14 cellular contexts compared by ENCODE assay signal in the genomic region with DNA sequence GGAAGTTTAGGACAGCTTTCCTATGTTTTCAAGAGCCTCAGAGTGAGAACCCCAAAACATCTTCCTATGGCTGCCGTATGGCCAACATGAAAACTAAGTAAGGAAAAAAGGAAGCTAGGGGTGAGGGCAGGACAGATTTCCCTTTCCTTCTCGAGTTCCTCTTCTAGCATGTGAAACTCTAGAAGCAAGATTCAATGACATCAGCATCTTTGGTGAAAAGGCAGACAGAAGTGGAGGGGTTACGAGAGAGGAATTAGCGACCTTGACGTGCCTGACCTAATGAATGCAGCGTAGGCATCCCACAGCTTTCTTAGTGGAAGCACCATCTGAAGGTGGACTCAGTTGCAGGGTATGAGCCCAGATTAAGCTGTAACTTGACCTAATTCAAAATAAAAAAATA. TPM values are rescaled to one million over a fixed set of nuclear protein-coding genes. Genes with fewer than 3 reads are reported as not detected.
A peak's percentile ranks its signal among the peaks of the same experiment; 100 is the strongest.
DNase-seq lines count a peak whose midpoint lies in the region; ATAC-seq, FAIRE-seq and TF ChIP-seq lines count a peak whose summit lies in the region.
"Had no signal": no experiment of that assay in that cellular context is flagged by ENCODE, and none has a peak within 500 bp of the region (broad histone marks: within the 10 kb centered on the region; RNA-seq: fewer than 3 reads in every experiment).

No MANE protein-coding gene starts in this region.

- H3K4me3 Mint-ChIP-seq in activated CD4-positive, alpha-beta memory T cell treated with anti-CD3 and anti-CD28 coated beads for 36 hours, result no peak overlapping the region
- H3K4me3 Mint-ChIP-seq: CD4-positive, CD25-positive, alpha-beta regulatory T cell; neural progenitor cell had no signal

- H3K27ac ChIP-seq in K562 (ENCODE audit: extremely low read depth, low read depth, low read length), result no peak overlapping the region
- H3K27ac ChIP-seq: neural progenitor cell had no signal

- TF ChIP-seq POLR2A in K562 (conservative IDR thresholded peaks at IDR 0.05), result no peak

- peaks cover 0 to 12% of the 10 kb centered on the region in 2 experiments; a peak in 2 of 5 replicates for H3K4me1 ChIP-seq in K562 (replicated peaks in 1 of 2; ENCODE audit: control insufficient read depth in 2 of 2, insufficient read depth in 2 of 2, low read length in 2 of 2)
- H3K4me1 ChIP-seq: body of pancreas had no signal

- H3K4me3 ChIP-seq in K562, result no peak overlapping the region
- H3K4me3 ChIP-seq: body of pancreas, neural progenitor cell had no signal

- no peak for FAIRE-seq in K562 (lab: Jason Lieb, UNC)

- WGBS in K562 (ENCODE audit: insufficient coverage, low coverage, missing lambda C conversion rate), result 16% methylated on average over 6 of the region's 6 CpGs

- in situ Hi-C loops in KBM-7 (cut with MboI; ENCODE audit: low pct_unique_long_range_greater_than_20kb, low sequenced_read_pairs), result no loop called here
- in situ Hi-C loops in K562 (cut with MboI), result no loop called here

- H3K9me1 ChIP-seq in K562 (ENCODE audit: control insufficient read depth, insufficient read depth, low read length), result no peaks in the 10 kb centered on the region

- H3K9me3 Mint-ChIP-seq in activated CD4-positive, alpha-beta memory T cell treated with anti-CD3 and anti-CD28 coated beads for 36 hours, result no peaks in the 10 kb centered on the region

- H3K4me1 Mint-ChIP-seq in activated CD4-positive, alpha-beta memory T cell treated with anti-CD3 and anti-CD28 coated beads for 36 hours (ENCODE audit: low read depth), result peaks cover 35% of the 10 kb centered on the region

- H3K27ac Mint-ChIP-seq in activated CD4-positive, alpha-beta memory T cell treated with anti-CD3 and anti-CD28 coated beads for 36 hours, result no peak overlapping the region
- H3K27ac Mint-ChIP-seq: neural progenitor cell had no signal

- no peaks in the 10 kb centered on the region for H3K79me2 ChIP-seq in K562 (ENCODE audit: control insufficient read depth, insufficient read depth, low read length)

- no TSS peak for BruUV-seq in K562 (replicated peaks; lab: Mats Ljungman, UMichigan)

- H3K9me3 ChIP-seq in K562 (replicated peaks; ENCODE audit: control insufficient read depth, insufficient read depth, low read depth, low read length), result no peaks in the 10 kb centered on the region
- H3K9me3 ChIP-seq: body of pancreas had no signal

- POLR2A ChIA-PET in K562 (lab: Yijun Ruan, JAX), result interaction anchor here (0.9 kb wide), 1 partner anchor 14 kb away, joined by 3 read pairs; no protein-coding TSS in a partner anchor
- POLR2A ChIA-PET in activated CD4-positive, alpha-beta memory T cell treated with anti-CD3 and anti-CD28 coated beads for 36 hours (lab: Charles Lee), result no interaction called here

- CTCF ChIA-PET in K562 (lab: Yijun Ruan, JAX; ENCODE audit: low intra/inter-chr PET ratio), result no interaction called here
- CTCF ChIA-PET in activated CD4-positive, alpha-beta memory T cell treated with anti-CD3 and anti-CD28 coated beads for 36 hours (lab: Charles Lee), result interaction anchor here (1.1 kb wide), 1 partner anchor 50 kb away, joined by 3 read pairs; no protein-coding TSS in a partner anchor

- no peaks in the 10 kb centered on the region for H3K36me3 Mint-ChIP-seq in activated CD4-positive, alpha-beta memory T cell treated with anti-CD3 and anti-CD28 coated beads for 36 hours
- H3K36me3 Mint-ChIP-seq: CD4-positive, CD25-positive, alpha-beta regulatory T cell; neural progenitor cell had no signal

- no peak for ATAC-seq in K562
- no peak for ATAC-seq in HG02763 (IDR thresholded peaks at IDR 0.05; ENCODE audit: unreplicated experiment)
- ATAC-seq: body of pancreas, Panc1 had no signal

- no peak for TF ChIP-seq RAD21 in K562 (CRISPR knock-in tag; conservative IDR thresholded peaks at IDR 0.05 in 1 of 2, IDR thresholded peaks at IDR 0.05 in 1 of 2)

- no peak for TF ChIP-seq CTCF in K562 (IDR thresholded peaks at IDR 0.05 in 2 of 3, conservative IDR thresholded peaks at IDR 0.05 in 1 of 3; ENCODE audit: insufficient read depth in 2 of 3, low read depth in 1 of 3, low read length in 3 of 3)

- H3K36me3 ChIP-seq in K562 (ENCODE audit: control insufficient read depth, insufficient read depth, low read length), result no peaks in the 10 kb centered on the region
- H3K36me3 ChIP-seq: neural progenitor cell had no signal

- H2AFZ ChIP-seq in K562 (ENCODE audit: low read depth, low read length), result peak overlapping the region; percentile 44
- H2AFZ ChIP-seq: neural progenitor cell had no signal

- peak; percentile 29 for DNase-seq in GF-D8 (lab: John Stamatoyannopoulos, UW)
- DNase-seq in KBM-7, result peak; percentile 73
- DNase-seq in K562 (ENCODE audit: extremely low read depth in 1 of 4, low spot score in 3 of 4), result no peak
- DNase-seq in pons (ENCODE audit: low spot score), result peak; percentile 86
- no peak for DNase-seq in stimulated activated CD4-positive, alpha-beta T cell treated with anti-CD3 and anti-CD28 coated beads, Interleukin-4, amount 100 ng/mL, for 1 hour
- no peak for DNase-seq in activated effector memory CD4-positive, alpha-beta T cell treated with anti-CD3 and anti-CD28 coated beads, Interleukin-2, amount 50 U/mL, for 16 hours
- DNase-seq in activated CD4-positive, alpha-beta memory T cell treated with anti-CD3 and anti-CD28 coated beads for 36 hours, result no peak
- DNase-seq: CD4-positive, CD25-positive, alpha-beta regulatory T cell; NCI-H2081 treated with DMSO at 0.1 percent for 48 hours; stimulated activated CD4-positive, alpha-beta T cell treated with anti-CD3 and anti-CD28 coated beads, Interleukin-1b, Interleukin-23, amount 100 ng/mL, for 48 hours had no signal

- 0 out of 5 replicates have a peak, but pooled peaks cover 0 to 2% of the 10 kb centered on the region in 2 experiments for H3K27me3 ChIP-seq in K562 (ENCODE audit: control insufficient read depth in 2 of 2, insufficient read depth in 2 of 2, low read length in 2 of 2)
- H3K27me3 ChIP-seq: body of pancreas, neural progenitor cell had no signal

- no peak for TF ChIP-seq EP300 in K562 (IDR thresholded peaks at IDR 0.05; ENCODE audit: low read length)

- H4K20me1 ChIP-seq in K562 (replicated peaks; ENCODE audit: control insufficient read depth, insufficient read depth, low read length), result no peaks in the 10 kb centered on the region

- peak overlapping the region; percentile 4; the same call in 1 of the 2 replicates for H3K4me2 ChIP-seq in K562 (ENCODE audit: insufficient read depth, low read length)
- H3K4me2 ChIP-seq: neural progenitor cell had no signal

- no peak overlapping the region for H3K9ac ChIP-seq in K562 (ENCODE audit: insufficient read depth in 1 of 2, low read depth in 2 of 2, low read length in 2 of 2)
- H3K9ac ChIP-seq: neural progenitor cell had no signal

- H3K27me3 Mint-ChIP-seq in activated CD4-positive, alpha-beta memory T cell treated with anti-CD3 and anti-CD28 coated beads for 36 hours, result no peaks in the 10 kb centered on the region

- intact Hi-C loops in K562 (cut with micrococcal nuclease), result no loop called here
- intact Hi-C loops in activated CD4-positive, alpha-beta memory T cell treated with anti-CD3 and anti-CD28 coated beads for 36 hours (cut with micrococcal nuclease), result loop anchor here (1.0 kb wide), 1 partner anchor 8 kb away; no protein-coding TSS in a partner anchor

TF ChIP-seq in K562, 482 proteins besides CTCF, POLR2A, EP300 and RAD21 (continues in another document):
- TF ChIP-seq C11orf30 (IDR thresholded peaks at IDR 0.05; ENCODE audit: low read depth) (peak; percentile 57; the same call in 1 of the 2 replicates), MTA1 (IDR thresholded peaks at IDR 0.05; ENCODE audit: borderline replicate concordance) (no peak), NFE2 (IDR thresholded peaks at IDR 0.05; ENCODE audit: low read depth) (0 out of 2 replicates have a peak, but pooled peaks have one; percentile 40)
- TF ChIP-seq, protein P1, sequence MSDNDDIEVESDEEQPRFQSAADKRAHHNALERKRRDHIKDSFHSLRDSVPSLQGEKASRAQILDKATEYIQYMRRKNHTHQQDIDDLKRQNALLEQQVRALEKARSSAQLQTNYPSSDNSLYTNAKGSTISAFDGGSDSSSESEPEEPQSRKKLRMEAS (CRISPR knock-in tag; IDR thresholded peaks at IDR 0.05), result no peak

RNA-seq across cellular contexts. Expression of a gene that starts 47.9 kb away (rescaled TPM):
- total RNA-seq in K562 (2011; cell fraction: chromatin; rRNA removed; ENCODE audit: low replicate concordance), result 3.4 and 10.9 TPM in 2 replicates
- 4.5 TPM in 2 replicates for total RNA-seq in K562 (2011; cell fraction: nucleolus; rRNA removed)
- total RNA-seq in K562 (2011; cell fraction: nucleoplasm; rRNA removed), result 5.6 and 9.8 TPM in 2 replicates
- total RNA-seq in K562 (2014; rRNA removed) (11.6 and 12.9 TPM in 2 replicates), K562 (2014; rRNA removed; fragmentation: Illumina TruSeq; extraction: Trizol) (12.1 and 13.1 TPM in 2 replicates), K562 (2015; rRNA removed; fragmentation: Illumina TruSeq; extraction: Trizol) (7.5 and 7.7 TPM in 2 replicates), K562 (2021) (15.7 and 19.2 TPM in 2 replicates)
- polyA plus RNA-seq in K562 (2011; rRNA removed) (16.0 and 16.6 TPM in 2 replicates), K562 (2014; fragmentation: Illumina TruSeq; extraction: Trizol) (10.8 and 12.5 TPM in 2 replicates), K562 (2014; fragmentation: Nextera tagmentation; extraction: Ambion mirVana) (1 to 10 TPM; 3.3 to 3.9 TPM), K562 (2014; rRNA removed) (9.2 and 12.5 TPM in 2 replicates)
- 7.9 and 9.6 TPM in 2 replicates for polyA plus RNA-seq in K562 (2011; cell fraction: cytosol; rRNA removed)
- 5.6 and 9.5 TPM in 2 replicates for polyA plus RNA-seq in K562 (2011; cell fraction: nucleus; rRNA removed)
- polyA plus RNA-seq in K562 (2012), result 7.5 and 9.0 TPM in 2 replicates
- 22.7 and 28.5 TPM in 2 replicates for polyA minus RNA-seq in K562 (2011; rRNA and poly(A)+ RNA removed)
- 9.3 and 11.4 TPM in 2 replicates for polyA minus RNA-seq in K562 (2011; cell fraction: cytosol; rRNA and poly(A)+ RNA removed)
- 14.3 and 21.9 TPM in 2 replicates for polyA minus RNA-seq in K562 (2011; cell fraction: nucleus; rRNA and poly(A)+ RNA removed)
- 10 to 100 TPM; 38.4 to 42.9 TPM for total RNA-seq in activated CD4-positive, alpha-beta memory T cell treated with anti-CD3 and anti-CD28 coated beads for 36 hours

Comparison
In these comparisons a context has a peak if more than half of its experiments do, and no peak if none do; other contexts are left out.
1. DNase-seq: peak in GF-D8 (single experiment), KBM-7 (single experiment) and pons (single experiment); none in K562 (0 of 4), stimulated activated CD4-positive, alpha-beta T cell treated with anti-CD3 and anti-CD28 coated beads, Interleukin-4, amount 100 ng/mL, for 1 hour (single experiment), activated effector memory CD4-positive, alpha-beta T cell treated with anti-CD3 and anti-CD28 coated beads, Interleukin-2, amount 50 U/mL, for 16 hours (single experiment) and activated CD4-positive, alpha-beta memory T cell treated with anti-CD3 and anti-CD28 coated beads for 36 hours (single experiment).